Comparison of ENCODE assay signal across 12 cellular contexts in the genomic region with DNA sequence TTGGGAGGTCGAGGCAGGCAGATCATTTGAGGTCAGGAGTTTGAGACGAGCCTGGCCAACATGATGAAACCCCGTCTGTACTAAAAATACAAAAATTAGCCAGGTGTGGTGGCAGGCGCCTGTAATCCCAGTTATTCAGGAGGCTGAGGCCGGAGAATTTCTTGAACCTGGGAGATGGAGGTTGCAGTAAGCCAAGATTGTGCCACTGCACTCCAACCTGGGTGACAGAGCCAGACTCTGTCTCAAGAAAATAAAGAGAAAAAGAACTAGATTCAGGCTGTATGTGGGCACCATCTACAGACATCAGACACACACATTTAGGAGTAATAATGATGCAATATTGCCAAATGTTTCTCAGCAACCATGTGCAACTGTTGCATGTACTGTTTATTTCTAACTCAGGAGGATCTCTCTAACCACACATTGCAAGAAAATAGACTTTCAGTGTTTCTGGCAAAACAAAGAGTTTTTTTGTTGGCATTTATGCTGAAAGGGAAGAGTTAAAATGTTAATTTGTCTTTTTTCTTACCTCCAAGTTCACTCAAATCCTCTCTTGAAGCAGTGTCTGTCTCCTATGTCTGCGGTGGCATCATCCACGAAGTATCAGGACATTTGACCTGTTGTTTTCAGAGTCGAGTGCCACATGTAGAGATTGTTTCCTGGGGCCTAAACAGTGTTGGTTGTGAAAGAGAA. TPM values are rescaled to one million over a fixed set of nuclear protein-coding genes. Genes with fewer than 3 reads are reported as not detected.
DNase-seq lines count a peak whose midpoint lies in the region; ATAC-seq, FAIRE-seq and TF ChIP-seq lines count a peak whose summit lies in the region.
"Had no signal": no experiment of that assay in that cellular context is flagged by ENCODE, and none has a peak within 500 bp of the region (broad histone marks: within the 10 kb centered on the region; RNA-seq: fewer than 3 reads in every experiment).

No MANE protein-coding gene starts in this region.

- no peak for TF ChIP-seq EP300 in A549 (IDR thresholded peaks at IDR 0.05)

- POLR2A ChIA-PET in A549 (lab: Yijun Ruan, JAX), result no interaction called here

- CTCF ChIA-PET in A549 (lab: Yijun Ruan, JAX), result interaction anchor here (1.0 to 1.5 kb wide), 3 partner anchors 13 to 234 kb away, joined by 5 to 6 read pairs (median 5); no protein-coding TSS in a partner anchor

- DNase-seq in A549 (ENCODE audit: low read depth in 1 of 2, low spot score in 1 of 2), result peak in 1 of 2 experiments; percentile 17
- DNase-seq in EH (ENCODE audit: low read depth), result peak; percentile 64
- DNase-seq in RKO (ENCODE audit: low spot score), result peak; percentile 65
- DNase-seq in fibroblast of the conjunctiva (ENCODE audit: low read depth), result peak; percentile 90
- no peak for DNase-seq in cerebellar cortex (ENCODE audit: low spot score)
- no peak for DNase-seq in occipital lobe (lab: John Stamatoyannopoulos, UW)
- DNase-seq in GM10266 (ENCODE audit: extremely low spot score), result no peak
- no peak for DNase-seq in T-helper 17 cell
- DNase-seq: activated naive CD4-positive, alpha-beta T cell had no signal

- FAIRE-seq in A549 (lab: Jason Lieb, UNC), result no peak
- FAIRE-seq: keratinocyte had no signal

- no peak for TF ChIP-seq RAD21 in A549 (conservative IDR thresholded peaks at IDR 0.05 in 1 of 2, IDR thresholded peaks at IDR 0.05 in 1 of 2)

- H3K4me3 ChIP-seq in A549, result no peak overlapping the region

- H3K27me3 Mint-ChIP-seq in T-helper 17 cell, result peaks cover 20% of the 10 kb centered on the region

- ATAC-seq in A549, result no peak
- ATAC-seq in T-helper 17 cell, result no peak

- H3K4me1 ChIP-seq in A549, result peaks cover 10% of the 10 kb centered on the region; the same call in 2 of the 3 replicates

- H3K27ac ChIP-seq in A549, result peak overlapping the region; percentile 66 to 71

- H3K36me3 Mint-ChIP-seq in T-helper 17 cell (ENCODE audit: low read depth), result peaks cover 2% of the 10 kb centered on the region

- WGBS in A549 (ENCODE audit: missing lambda C conversion rate), result 73% methylated on average over 8 of the region's 8 CpGs

- no peak overlapping the region for H3K4me3 Mint-ChIP-seq in T-helper 17 cell
- H3K4me3 Mint-ChIP-seq: T-helper 2 cell treated with Interferon-gamma antibody and Interleukin-4, amounts not matched to agents 5 μg/mL and 100 μg/mL, for 36 hours had no signal

- no peak overlapping the region for H3K27ac Mint-ChIP-seq in T-helper 17 cell
- H3K27ac Mint-ChIP-seq: T-helper 2 cell treated with Interferon-gamma antibody and Interleukin-4, amounts not matched to agents 5 μg/mL and 100 μg/mL, for 36 hours had no signal

- no peak for TF ChIP-seq POLR2A in A549 (IDR thresholded peaks at IDR 0.05; ENCODE audit: low read length)

- no peaks in the 10 kb centered on the region for H3K4me1 Mint-ChIP-seq in T-helper 17 cell

- H3K4me2 ChIP-seq in A549, result no peak overlapping the region

- TF ChIP-seq CTCF in A549 (IDR thresholded peaks at IDR 0.05) (no peak), GM10266 (IDR thresholded peaks at IDR 0.05; ENCODE audit: control insufficient read depth, insufficient read depth, low read depth, missing control alignments) (no peak)

- no peaks in the 10 kb centered on the region for H3K9me3 ChIP-seq in A549
- H3K9me3 ChIP-seq in T-helper 17 cell (ENCODE audit: control insufficient read depth, low read length, poor library complexity, severe bottlenecking), result no peaks in the 10 kb centered on the region

TF ChIP-seq in A549, 52 proteins besides CTCF, POLR2A, EP300 and RAD21:
- TF ChIP-seq HEYL (CRISPR knock-in tag; IDR thresholded peaks at IDR 0.05) (no peak), MYC (IDR thresholded peaks at IDR 0.05; ENCODE audit: borderline replicate concordance, low read length) (no peak), CEBPB (IDR thresholded peaks at IDR 0.05) (peak; percentile 39 to 50; a peak in 2 of 4 replicates), BHLHE40 (IDR thresholded peaks at IDR 0.05; ENCODE audit: low read depth, low read length) (no peak), ZSCAN20 (CRISPR knock-in tag; IDR thresholded peaks at IDR 0.05) (0 out of 2 replicates have a peak, but pooled peaks have one; percentile 37), TP53 (CRISPR knock-in tag; IDR thresholded peaks at IDR 0.05) (no peak), KDM5A (IDR thresholded peaks at IDR 0.05) (no peak), EHF (CRISPR knock-in tag; IDR thresholded peaks at IDR 0.05) (no peak), SMC3 (IDR thresholded peaks at IDR 0.05) (no peak)
- TF ChIP-seq, protein P1, sequence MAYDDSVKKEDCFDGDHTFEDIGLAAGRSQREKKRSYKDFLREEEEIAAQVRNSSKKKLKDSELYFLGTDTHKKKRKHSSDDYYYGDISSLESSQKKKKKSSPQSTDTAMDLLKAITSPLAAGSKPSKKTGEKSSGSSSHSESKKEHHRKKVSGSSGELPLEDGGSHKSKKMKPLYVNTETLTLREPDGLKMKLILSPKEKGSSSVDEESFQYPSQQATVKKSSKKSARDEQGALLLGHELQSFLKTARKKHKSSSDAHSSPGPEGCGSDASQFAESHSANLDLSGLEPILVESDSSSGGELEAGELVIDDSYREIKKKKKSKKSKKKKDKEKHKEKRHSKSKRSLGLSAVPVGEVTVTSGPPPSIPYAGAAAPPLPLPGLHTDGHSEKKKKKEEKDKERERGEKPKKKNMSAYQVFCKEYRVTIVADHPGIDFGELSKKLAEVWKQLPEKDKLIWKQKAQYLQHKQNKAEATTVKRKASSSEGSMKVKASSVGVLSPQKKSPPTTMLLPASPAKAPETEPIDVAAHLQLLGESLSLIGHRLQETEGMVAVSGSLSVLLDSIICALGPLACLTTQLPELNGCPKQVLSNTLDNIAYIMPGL (CRISPR knock-in tag; IDR thresholded peaks at IDR 0.05; ENCODE audit: borderline replicate concordance), result no peak
- TF ChIP-seq, protein P2, sequence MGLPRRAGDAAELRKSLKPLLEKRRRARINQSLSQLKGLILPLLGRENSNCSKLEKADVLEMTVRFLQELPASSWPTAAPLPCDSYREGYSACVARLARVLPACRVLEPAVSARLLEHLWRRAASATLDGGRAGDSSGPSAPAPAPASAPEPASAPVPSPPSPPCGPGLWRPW (IDR thresholded peaks at IDR 0.05), result no peak
- TF ChIP-seq, protein P3, sequence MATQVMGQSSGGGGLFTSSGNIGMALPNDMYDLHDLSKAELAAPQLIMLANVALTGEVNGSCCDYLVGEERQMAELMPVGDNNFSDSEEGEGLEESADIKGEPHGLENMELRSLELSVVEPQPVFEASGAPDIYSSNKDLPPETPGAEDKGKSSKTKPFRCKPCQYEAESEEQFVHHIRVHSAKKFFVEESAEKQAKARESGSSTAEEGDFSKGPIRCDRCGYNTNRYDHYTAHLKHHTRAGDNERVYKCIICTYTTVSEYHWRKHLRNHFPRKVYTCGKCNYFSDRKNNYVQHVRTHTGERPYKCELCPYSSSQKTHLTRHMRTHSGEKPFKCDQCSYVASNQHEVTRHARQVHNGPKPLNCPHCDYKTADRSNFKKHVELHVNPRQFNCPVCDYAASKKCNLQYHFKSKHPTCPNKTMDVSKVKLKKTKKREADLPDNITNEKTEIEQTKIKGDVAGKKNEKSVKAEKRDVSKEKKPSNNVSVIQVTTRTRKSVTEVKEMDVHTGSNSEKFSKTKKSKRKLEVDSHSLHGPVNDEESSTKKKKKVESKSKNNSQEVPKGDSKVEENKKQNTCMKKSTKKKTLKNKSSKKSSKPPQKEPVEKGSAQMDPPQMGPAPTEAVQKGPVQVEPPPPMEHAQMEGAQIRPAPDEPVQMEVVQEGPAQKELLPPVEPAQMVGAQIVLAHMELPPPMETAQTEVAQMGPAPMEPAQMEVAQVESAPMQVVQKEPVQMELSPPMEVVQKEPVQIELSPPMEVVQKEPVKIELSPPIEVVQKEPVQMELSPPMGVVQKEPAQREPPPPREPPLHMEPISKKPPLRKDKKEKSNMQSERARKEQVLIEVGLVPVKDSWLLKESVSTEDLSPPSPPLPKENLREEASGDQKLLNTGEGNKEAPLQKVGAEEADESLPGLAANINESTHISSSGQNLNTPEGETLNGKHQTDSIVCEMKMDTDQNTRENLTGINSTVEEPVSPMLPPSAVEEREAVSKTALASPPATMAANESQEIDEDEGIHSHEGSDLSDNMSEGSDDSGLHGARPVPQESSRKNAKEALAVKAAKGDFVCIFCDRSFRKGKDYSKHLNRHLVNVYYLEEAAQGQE (IDR thresholded peaks at IDR 0.05), result no peak

RNA-seq across cellular contexts. Expression of a gene that starts 5.1 kb away (rescaled TPM):
- polyA plus RNA-seq in A549 (2011; rRNA removed) (0.19 and 0.22 TPM in 2 replicates), A549 (2017; fragmentation: RNase III; extraction: RNeasy Plus Mini Kit Qiagen cat#74134 plus additional on column Dnase treatment) (0.12 TPM in 1 of 3 replicates, not detected in the others)
- 0.14 TPM in 1 of 2 replicates, not detected in the other for polyA plus RNA-seq in A549 (2012; cell fraction: cytosol; rRNA removed)
- not detected in 2 replicates for polyA plus RNA-seq in A549 (2012; cell fraction: nucleus; rRNA removed)
- 0.37 TPM in 1 of 2 replicates, not detected in the other for polyA minus RNA-seq in A549 (2011; rRNA and poly(A)+ RNA removed)
- total RNA-seq in occipital lobe (not detected), T-helper 17 cell (not detected)
- polyA plus RNA-seq: keratinocyte had no signal

RNA-seq across cellular contexts. Expression of a gene that starts 11.9 kb away (rescaled TPM):
- polyA plus RNA-seq in A549 (2011; rRNA removed), result 0.10 and 0.16 TPM in 2 replicates
- not detected in 2 replicates for polyA plus RNA-seq in A549 (2012; cell fraction: cytosol; rRNA removed)
- polyA plus RNA-seq in A549 (2012; cell fraction: nucleus; rRNA removed), result not detected in 2 replicates
- polyA plus RNA-seq in A549 (2017; fragmentation: RNase III; extraction: RNeasy Plus Mini Kit Qiagen cat#74134 plus additional on column Dnase treatment), result not detected in 3 replicates
- not detected in 2 replicates for polyA minus RNA-seq in A549 (2011; rRNA and poly(A)+ RNA removed)
- not detected for total RNA-seq in occipital lobe
- total RNA-seq in T-helper 17 cell, result not detected
- total RNA-seq: posterior vena cava had no signal
- polyA plus RNA-seq: keratinocyte had no signal

Comparison
In these comparisons a context has a peak if more than half of its experiments do, and no peak if none do; other contexts are left out.
1. DNase-seq: peak in EH (single experiment), RKO (single experiment) and fibroblast of the conjunctiva (single experiment); none in cerebellar cortex (single experiment), occipital lobe (single experiment), GM10266 (single experiment) and T-helper 17 cell (0 of 3).